Comparison of ENCODE assay signal across 7 cellular contexts in genomic region chr14:69712217-69712565, GRCh38. TPM values are rescaled to one million over a fixed set of nuclear protein-coding genes. Genes with fewer than 3 reads are reported as not detected.
DNase-seq lines count a peak whose midpoint lies in the region; ATAC-seq lines count a peak whose summit lies in the region.

No MANE protein-coding gene starts in this region.

- DNase-seq in immature natural killer cell (no peak), GDM1 (lab: John Stamatoyannopoulos, UW) (no peak), HuH-7 (ENCODE audit: low spot score) (no peak), NCI-H1930 (lab: John Stamatoyannopoulos, UW) (no peak)
- no peak for DNase-seq in stimulated activated naive B cell treated with anti-CD40 and anti-IgM and Interleukin-4, amounts not matched to agents 10 μg/mL and 1 μg/mL and 100 μg/mL, for 72 hours

- H3K4me3 ChIP-seq in HUES64 (ENCODE audit: low read length): 0 out of 2 replicates have a peak overlapping the region, but pooled peaks have one; percentile 2

- no peak for ATAC-seq in activated T-helper 17 cell treated with anti-CD3 and anti-CD28 coated beads, Interleukin-2, amount 50 U/mL, for 72 hours (replicated peaks)
- ATAC-seq in stimulated activated naive B cell treated with anti-CD40 and anti-IgM and Interleukin-4, amounts not matched to agents 10 μg/mL and 1 μg/mL and 100 μg/mL, for 72 hours (replicated peaks): no peak

- H3K9ac ChIP-seq in HUES64 (ENCODE audit: low read depth, low read length): 0 out of 2 replicates have a peak overlapping the region, but pooled peaks have one; percentile 32

- H3K27ac ChIP-seq in HUES64 (ENCODE audit: low read depth, low read length): peak overlapping the region; percentile 84

- no peaks in the 10 kb centered on the region for H3K27me3 ChIP-seq in HUES64 (ENCODE audit: insufficient read depth, low read length)

- H3K9me3 ChIP-seq in HUES64 (ENCODE audit: insufficient read depth, low read depth, low read length): no peaks in the 10 kb centered on the region

- peaks cover 94% of the 10 kb centered on the region for H3K36me3 Mint-ChIP-seq in activated T-helper 17 cell treated with anti-CD3 and anti-CD28 coated beads, Interleukin-2, amount 50 U/mL, for 72 hours (ENCODE audit: low read depth)
- H3K36me3 Mint-ChIP-seq in immature natural killer cell: peaks cover 8 to 36% (median 9%) of the 10 kb centered on the region in 3 donors
- H3K36me3 Mint-ChIP-seq in stimulated activated naive B cell treated with anti-CD40 and anti-IgM and Interleukin-4, amounts not matched to agents 10 μg/mL and 1 μg/mL and 100 μg/mL, for 72 hours: peaks cover 38 to 54% of the 10 kb centered on the region in 2 donors

- 64% methylated on average over 5 of the region's 5 CpGs for WGBS in HUES64

- no peaks in the 10 kb centered on the region for H3K9me3 Mint-ChIP-seq in activated T-helper 17 cell treated with anti-CD3 and anti-CD28 coated beads, Interleukin-2, amount 50 U/mL, for 72 hours
- H3K9me3 Mint-ChIP-seq in immature natural killer cell: no peaks in the 10 kb centered on the region
- no peaks in the 10 kb centered on the region for H3K9me3 Mint-ChIP-seq in stimulated activated naive B cell treated with anti-CD40 and anti-IgM and Interleukin-4, amounts not matched to agents 10 μg/mL and 1 μg/mL and 100 μg/mL, for 72 hours

- H3K27ac Mint-ChIP-seq in activated T-helper 17 cell treated with anti-CD3 and anti-CD28 coated beads, Interleukin-2, amount 50 U/mL, for 72 hours: peak overlapping the region; percentile 82
- H3K27ac Mint-ChIP-seq in immature natural killer cell: peak overlapping the region; percentile 97 to 99 (median 98)
- peak overlapping the region; percentile 37 for H3K27ac Mint-ChIP-seq in stimulated activated naive B cell treated with anti-CD40 and anti-IgM and Interleukin-4, amounts not matched to agents 10 μg/mL and 1 μg/mL and 100 μg/mL, for 72 hours

- no peaks in the 10 kb centered on the region; the same call in 1 of the 2 replicates for H3K36me3 ChIP-seq in HUES64 (ENCODE audit: insufficient read depth, low read length)

- no peaks in the 10 kb centered on the region for H3K27me3 Mint-ChIP-seq in activated T-helper 17 cell treated with anti-CD3 and anti-CD28 coated beads, Interleukin-2, amount 50 U/mL, for 72 hours
- peaks cover 3 to 21% (median 19%) of the 10 kb centered on the region in 3 donors for H3K27me3 Mint-ChIP-seq in immature natural killer cell (ENCODE audit: low read depth in 3 of 3)
- no peaks in the 10 kb centered on the region for H3K27me3 Mint-ChIP-seq in stimulated activated naive B cell treated with anti-CD40 and anti-IgM and Interleukin-4, amounts not matched to agents 10 μg/mL and 1 μg/mL and 100 μg/mL, for 72 hours

- peaks cover 45% of the 10 kb centered on the region for H3K4me1 ChIP-seq in HUES64 (ENCODE audit: insufficient read depth, low read length)

- peak overlapping the region; percentile 19 for H3K4me3 Mint-ChIP-seq in activated T-helper 17 cell treated with anti-CD3 and anti-CD28 coated beads, Interleukin-2, amount 50 U/mL, for 72 hours
- H3K4me3 Mint-ChIP-seq in immature natural killer cell: peak overlapping the region; percentile 53 to 89 (median 82)
- H3K4me3 Mint-ChIP-seq in stimulated activated naive B cell treated with anti-CD40 and anti-IgM and Interleukin-4, amounts not matched to agents 10 μg/mL and 1 μg/mL and 100 μg/mL, for 72 hours: no peak overlapping the region

- peaks cover 28% of the 10 kb centered on the region for H3K4me1 Mint-ChIP-seq in activated T-helper 17 cell treated with anti-CD3 and anti-CD28 coated beads, Interleukin-2, amount 50 U/mL, for 72 hours
- H3K4me1 Mint-ChIP-seq in immature natural killer cell: peaks cover 72 to 74% of the 10 kb centered on the region in 2 donors
- peaks cover 20 to 65% of the 10 kb centered on the region in 2 donors for H3K4me1 Mint-ChIP-seq in stimulated activated naive B cell treated with anti-CD40 and anti-IgM and Interleukin-4, amounts not matched to agents 10 μg/mL and 1 μg/mL and 100 μg/mL, for 72 hours

RNA-seq across cellular contexts. Expression of gene SRSF5, which starts 54.8 kb away (rescaled TPM):
- 201 TPM for polyA plus RNA-seq in HUES64 (2013, experiment 1 of 2)
- 259 TPM for polyA plus RNA-seq in HUES64 (2013, experiment 2 of 2)
- 100 to 1,000 TPM; 280 to 368 TPM for total RNA-seq in activated T-helper 17 cell treated with anti-CD3 and anti-CD28 coated beads, Interleukin-2, amount 50 U/mL, for 72 hours
- polyA plus RNA-seq in immature natural killer cell: 100 to 1,000 TPM; 635 to 806 (median 639) TPM

Comparison
In these comparisons a context has a peak if more than half of its experiments do, and no peak if none do; other contexts are left out.
1. H3K27ac Mint-ChIP-seq: peak in every context shown above with its lines; median percentile 98 in immature natural killer cell; 82 in activated T-helper 17 cell treated with anti-CD3 and anti-CD28 coated beads, Interleukin-2, amount 50 U/mL, for 72 hours; 37 in stimulated activated naive B cell treated with anti-CD40 and anti-IgM and Interleukin-4, amounts not matched to agents 10 μg/mL and 1 μg/mL and 100 μg/mL, for 72 hours.
2. H3K4me3 Mint-ChIP-seq: peak in activated T-helper 17 cell treated with anti-CD3 and anti-CD28 coated beads, Interleukin-2, amount 50 U/mL, for 72 hours (single experiment) and immature natural killer cell (5 of 5); none in stimulated activated naive B cell treated with anti-CD40 and anti-IgM and Interleukin-4, amounts not matched to agents 10 μg/mL and 1 μg/mL and 100 μg/mL, for 72 hours (0 of 2).